9 cellular contexts compared by ENCODE assay signal in genomic region chr3:4741106-4741403, GRCh38.
DNase-seq lines count a peak whose midpoint lies in the region; ATAC-seq and TF ChIP-seq lines count a peak whose summit lies in the region.
"Had no signal": no experiment of that assay in that cellular context is flagged by ENCODE, and none has a peak within 500 bp of the region (broad histone marks: within the 10 kb centered on the region; RNA-seq: fewer than 3 reads in every experiment).

No MANE protein-coding gene starts in this region.

- intact Hi-C loops in activated CD4-positive, alpha-beta T cell treated with anti-CD3 and anti-CD28 coated beads for 36 hours (cut with DNase I, micrococcal nuclease) = loop anchor here (1.0 kb wide), 3 partner anchors 36 to 236 kb away; no protein-coding TSS in a partner anchor
- intact Hi-C loops in testis (cut with DNase I; ENCODE audit: low total_unique reads) = no loop called here

- no peak overlapping the region for H4K8ac ChIP-seq in mesenchymal stem cell (ENCODE audit: low read length)

- H3K9me3 Mint-ChIP-seq in activated CD4-positive, alpha-beta T cell treated with anti-CD3 and anti-CD28 coated beads for 36 hours (ENCODE audit: low read depth) = peaks cover 2% of the 10 kb centered on the region

- H3K4me3 ChIP-seq in mesenchymal stem cell (ENCODE audit: insufficient read depth in 1 of 2, low read depth in 1 of 2, low read length in 2 of 2) (no peak overlapping the region), testis (no peak overlapping the region)

- ATAC-seq in activated CD4-positive, alpha-beta T cell treated with anti-CD3 and anti-CD28 coated beads for 36 hours = no peak
- no peak for ATAC-seq in GM18867 (IDR thresholded peaks at IDR 0.05; ENCODE audit: unreplicated experiment)

- H4K91ac ChIP-seq in mesenchymal stem cell (ENCODE audit: low read length) = no peak overlapping the region

- TF ChIP-seq CTCF in testis (IDR thresholded peaks at IDR 0.05) = no peak

- no peak overlapping the region for H3K4ac ChIP-seq in mesenchymal stem cell (ENCODE audit: low read depth in 1 of 2, low read length in 2 of 2)

- H3K36me3 Mint-ChIP-seq in activated CD4-positive, alpha-beta T cell treated with anti-CD3 and anti-CD28 coated beads for 36 hours (ENCODE audit: low read depth) = peaks cover 50% of the 10 kb centered on the region

- 100% methylated on average over 2 of the region's 3 CpGs for WGBS in mesenchymal stem cell
- 38 to 54% methylated on average over 3 of the region's 3 CpGs for WGBS in testis, 2 donors

- peak overlapping the region; percentile 59 for H3K9ac ChIP-seq in mesenchymal stem cell (ENCODE audit: low read length)

- H3K4me2 ChIP-seq in mesenchymal stem cell (ENCODE audit: low read length, poor library complexity, severe bottlenecking) = no peak overlapping the region

- no peak overlapping the region for H2BK120ac ChIP-seq in mesenchymal stem cell (ENCODE audit: low read depth, low read length)

- peaks cover 25% of the 10 kb centered on the region for H3K4me1 ChIP-seq in mesenchymal stem cell (ENCODE audit: control insufficient read depth, insufficient read depth, low read depth, low read length)
- peaks cover 19% of the 10 kb centered on the region for H3K4me1 ChIP-seq in testis

- H3K4me3 Mint-ChIP-seq in activated CD4-positive, alpha-beta T cell treated with anti-CD3 and anti-CD28 coated beads for 36 hours = peak overlapping the region; percentile 36

- no peaks in the 10 kb centered on the region for H3K79me1 ChIP-seq in mesenchymal stem cell (replicated peaks; ENCODE audit: low read length, poor library complexity, severe bottlenecking)

- H3K14ac ChIP-seq in mesenchymal stem cell (ENCODE audit: low read length in 2 of 2) = no peak overlapping the region

- H3K18ac ChIP-seq in mesenchymal stem cell (ENCODE audit: low read depth in 1 of 2, low read length in 2 of 2) = no peak overlapping the region

- H3K4me1 Mint-ChIP-seq in activated CD4-positive, alpha-beta T cell treated with anti-CD3 and anti-CD28 coated beads for 36 hours = peaks cover 56% of the 10 kb centered on the region

- H3K23ac ChIP-seq in mesenchymal stem cell (ENCODE audit: low read length in 2 of 2) = no peak overlapping the region

- H2AK5ac ChIP-seq in mesenchymal stem cell (ENCODE audit: low read length, severe bottlenecking) = peak overlapping the region; percentile 61

- no peak for DNase-seq in activated CD4-positive, alpha-beta T cell treated with anti-CD3 and anti-CD28 coated beads for 36 hours
- DNase-seq in activated CD4-positive, alpha-beta T cell treated with anti-CD3 and anti-CD28 coated beads for 1 hour = no peak
- DNase-seq in mesenchymal stem cell = no peak
- no peak for DNase-seq in testis
- no peak for DNase-seq in NCI-H226
- no peak for DNase-seq in NCI-H2171 treated with DMSO at 0.1 percent for 48 hours (lab: John Stamatoyannopoulos, UW)
- DNase-seq: NCI-H1694 had no signal

- H3K36me3 ChIP-seq in mesenchymal stem cell (ENCODE audit: control insufficient read depth in 1 of 2, insufficient read depth in 2 of 2, low read depth in 1 of 2, low read length in 2 of 2) = no peaks in the 10 kb centered on the region
- no peaks in the 10 kb centered on the region for H3K36me3 ChIP-seq in testis (ENCODE audit: low read depth, missing control alignments)

- H3K27me3 Mint-ChIP-seq in activated CD4-positive, alpha-beta T cell treated with anti-CD3 and anti-CD28 coated beads for 36 hours = no peaks in the 10 kb centered on the region

- H2BK15ac ChIP-seq in mesenchymal stem cell (ENCODE audit: low read depth, poor library complexity, severe bottlenecking) = no peak overlapping the region

- H3K27me3 ChIP-seq in mesenchymal stem cell (ENCODE audit: control insufficient read depth in 1 of 2, insufficient read depth in 1 of 2, low read length in 2 of 2) = no peaks in the 10 kb centered on the region
- no peaks in the 10 kb centered on the region for H3K27me3 ChIP-seq in testis

- POLR2A ChIA-PET in activated CD4-positive, alpha-beta T cell treated with anti-CD3 and anti-CD28 coated beads for 36 hours (lab: Charles Lee) = interaction anchor here (1.2 kb wide), 1 partner anchor 10 kb away, joined by 3 read pairs; no protein-coding TSS in a partner anchor

- H2BK5ac ChIP-seq in mesenchymal stem cell (ENCODE audit: low read depth, low read length, poor library complexity, severe bottlenecking) = no peak overlapping the region

- H3K27ac Mint-ChIP-seq in activated CD4-positive, alpha-beta T cell treated with anti-CD3 and anti-CD28 coated beads for 36 hours = peak overlapping the region; percentile 89

- no peak overlapping the region for H2BK12ac ChIP-seq in mesenchymal stem cell (ENCODE audit: low read length in 2 of 2)

- CTCF ChIA-PET in activated CD4-positive, alpha-beta T cell treated with anti-CD3 and anti-CD28 coated beads for 36 hours (lab: Charles Lee) = interaction anchor here (0.5 to 1.3 kb wide), 2 partner anchors 236 to 652 kb away, joined by 3 to 4 read pairs; no protein-coding TSS in a partner anchor

- H3K27ac ChIP-seq in angular gyrus (ENCODE audit: low read depth, low read length) (peak overlapping the region; percentile 79), mesenchymal stem cell (ENCODE audit: low read length, poor library complexity, severe bottlenecking) (peak overlapping the region; percentile 44), testis (peak overlapping the region; percentile 53 to 64)

- TF ChIP-seq POLR2A in testis (IDR thresholded peaks at IDR 0.05) = no peak

- H3K9me3 ChIP-seq in mesenchymal stem cell (ENCODE audit: control insufficient read depth, low read length) = no peaks in the 10 kb centered on the region
- no peaks in the 10 kb centered on the region for H3K9me3 ChIP-seq in testis

- no peak overlapping the region for H2AFZ ChIP-seq in mesenchymal stem cell (ENCODE audit: low read depth, low read length)
